In the genomic region with DNA sequence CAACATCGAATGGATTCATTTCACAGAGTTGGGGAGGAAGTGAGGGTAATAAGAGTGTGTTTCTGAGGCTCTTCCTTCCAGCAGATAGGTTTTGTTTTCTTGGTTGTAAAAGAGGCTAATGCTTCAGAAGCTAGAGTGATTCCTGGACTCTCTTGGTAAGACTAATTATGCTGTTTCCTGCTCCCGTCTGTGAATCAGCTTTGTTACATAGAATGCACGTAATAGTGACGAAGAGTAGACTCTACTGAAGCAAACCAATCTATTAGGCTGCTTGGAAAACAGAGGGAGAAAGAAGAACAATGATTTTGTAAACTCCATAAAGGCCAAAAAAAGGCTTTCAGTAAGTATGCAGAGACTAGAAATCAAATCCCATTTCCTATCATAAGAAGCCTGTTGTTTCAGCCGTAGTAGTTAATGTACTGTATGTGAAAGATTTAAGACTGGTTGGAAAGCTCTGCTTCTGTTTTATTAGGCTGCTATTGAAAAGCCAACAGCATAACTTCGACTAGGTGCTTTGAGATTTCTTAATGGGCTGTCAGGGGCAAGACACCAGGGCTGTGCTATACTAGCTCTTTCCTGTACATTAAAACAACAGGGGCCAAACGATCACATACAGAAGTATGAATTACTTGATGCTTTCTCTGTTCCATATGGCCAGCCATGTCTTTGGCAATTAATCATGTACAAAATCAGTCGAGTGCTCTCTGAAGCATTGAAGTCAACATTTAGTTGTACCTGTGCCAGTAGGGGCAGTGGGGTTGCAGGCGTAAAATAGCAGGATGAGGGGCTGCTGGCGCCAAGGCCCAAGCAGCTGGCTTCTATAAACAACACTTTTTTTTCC, we compare ENCODE assay signal across 15 cellular contexts.
DNase-seq lines count a peak whose midpoint lies in the region; TF ChIP-seq lines count a peak whose summit lies in the region.
"Had no signal": no experiment of that assay in that cellular context is flagged by ENCODE, and none has a peak within 500 bp of the region (broad histone marks: within the 10 kb centered on the region; RNA-seq: fewer than 3 reads in every experiment).

No MANE protein-coding gene starts in this region.

- H3K27ac Mint-ChIP-seq in activated naive CD4-positive, alpha-beta T cell treated with anti-CD3 and anti-CD28 coated beads for 36 hours: peak overlapping the region; percentile 0
- H3K27ac Mint-ChIP-seq in activated naive CD4-positive, alpha-beta T cell treated with anti-CD3 and anti-CD28 coated beads, Interleukin-2, amount 10 ng/mL, durations not matched to agents 7 days and 5 days: no peak overlapping the region
- H3K27ac Mint-ChIP-seq: activated naive CD8-positive, alpha-beta T cell treated with anti-CD3 and anti-CD28 coated beads for 36 hours; memory B cell had no signal

- H3K9ac ChIP-seq in smooth muscle cell (ENCODE audit: low read depth): no peak overlapping the region

- peaks cover 11% of the 10 kb centered on the region for H3K4me1 Mint-ChIP-seq in activated naive CD4-positive, alpha-beta T cell treated with anti-CD3 and anti-CD28 coated beads for 36 hours (ENCODE audit: low read depth)
- H3K4me1 Mint-ChIP-seq in activated naive CD4-positive, alpha-beta T cell treated with anti-CD3 and anti-CD28 coated beads, Interleukin-2, amount 10 ng/mL, durations not matched to agents 7 days and 5 days: peaks cover 19% of the 10 kb centered on the region
- H3K4me1 Mint-ChIP-seq: central memory CD8-positive, alpha-beta T cell; memory B cell had no signal

- peak overlapping the region; percentile 22 for H3K4me2 ChIP-seq in smooth muscle cell

- no peak overlapping the region for H2AFZ ChIP-seq in smooth muscle cell (ENCODE audit: low read depth)

- no peaks in the 10 kb centered on the region for H3K9me3 ChIP-seq in smooth muscle cell (replicated peaks; ENCODE audit: low read depth)
- H3K9me3 ChIP-seq: gastroesophageal sphincter, upper lobe of left lung had no signal

- no peaks in the 10 kb centered on the region for H3K9me3 Mint-ChIP-seq in activated naive CD4-positive, alpha-beta T cell treated with anti-CD3 and anti-CD28 coated beads for 36 hours
- no peaks in the 10 kb centered on the region for H3K9me3 Mint-ChIP-seq in activated naive CD4-positive, alpha-beta T cell treated with anti-CD3 and anti-CD28 coated beads, Interleukin-2, amount 10 ng/mL, durations not matched to agents 7 days and 5 days
- H3K9me3 Mint-ChIP-seq: activated naive CD8-positive, alpha-beta T cell treated with anti-CD3 and anti-CD28 coated beads for 36 hours; central memory CD8-positive, alpha-beta T cell; memory B cell had no signal

- CTCF ChIA-PET in activated naive CD4-positive, alpha-beta T cell treated with anti-CD3 and anti-CD28 coated beads for 36 hours (lab: Charles Lee): interaction anchor here (0.9 kb wide), 1 partner anchor 32 kb away, joined by 3 read pairs; no protein-coding TSS in a partner anchor
- CTCF ChIA-PET in activated naive CD4-positive, alpha-beta T cell treated with anti-CD3 and anti-CD28 coated beads, Interleukin-2, amount 10 ng/mL, durations not matched to agents 7 days and 5 days (lab: Charles Lee): interaction anchor here (0.9 to 1.1 kb wide), 2 partner anchors 24 to 28 kb away, joined by 3 read pairs; no protein-coding TSS in a partner anchor

- H3K36me3 Mint-ChIP-seq in activated naive CD4-positive, alpha-beta T cell treated with anti-CD3 and anti-CD28 coated beads for 36 hours (ENCODE audit: low read depth): peaks cover 1% of the 10 kb centered on the region
- peaks cover 3% of the 10 kb centered on the region for H3K36me3 Mint-ChIP-seq in activated naive CD4-positive, alpha-beta T cell treated with anti-CD3 and anti-CD28 coated beads, Interleukin-2, amount 10 ng/mL, durations not matched to agents 7 days and 5 days
- H3K36me3 Mint-ChIP-seq: activated naive CD8-positive, alpha-beta T cell treated with anti-CD3 and anti-CD28 coated beads for 36 hours had no signal

- WGBS in smooth muscle cell (ENCODE audit: low lambda C conversion rate): 51% methylated on average over 10 of the region's 10 CpGs

- no peak overlapping the region for H3K4me3 Mint-ChIP-seq in activated naive CD4-positive, alpha-beta T cell treated with anti-CD3 and anti-CD28 coated beads for 36 hours
- no peak overlapping the region for H3K4me3 Mint-ChIP-seq in activated naive CD4-positive, alpha-beta T cell treated with anti-CD3 and anti-CD28 coated beads, Interleukin-2, amount 10 ng/mL, durations not matched to agents 7 days and 5 days
- H3K4me3 Mint-ChIP-seq: activated naive CD8-positive, alpha-beta T cell treated with anti-CD3 and anti-CD28 coated beads for 36 hours; central memory CD8-positive, alpha-beta T cell; memory B cell had no signal

- in situ Hi-C loops in astrocyte of the spinal cord (cut with HindIII; ENCODE audit: low sequenced_read_pairs): no loop called here

- H3K27me3 Mint-ChIP-seq in activated naive CD4-positive, alpha-beta T cell treated with anti-CD3 and anti-CD28 coated beads for 36 hours (ENCODE audit: low read depth): no peaks in the 10 kb centered on the region
- no peaks in the 10 kb centered on the region for H3K27me3 Mint-ChIP-seq in activated naive CD4-positive, alpha-beta T cell treated with anti-CD3 and anti-CD28 coated beads, Interleukin-2, amount 10 ng/mL, durations not matched to agents 7 days and 5 days
- H3K27me3 Mint-ChIP-seq: activated naive CD8-positive, alpha-beta T cell treated with anti-CD3 and anti-CD28 coated beads for 36 hours; central memory CD8-positive, alpha-beta T cell; memory B cell had no signal

- H3K36me3 ChIP-seq in smooth muscle cell (ENCODE audit: low read depth): no peaks in the 10 kb centered on the region
- H3K36me3 ChIP-seq: gastroesophageal sphincter, upper lobe of left lung had no signal

- H3K4me1 ChIP-seq in smooth muscle cell (ENCODE audit: low read depth): peaks cover 41% of the 10 kb centered on the region

- TF ChIP-seq CTCF in astrocyte of the spinal cord (IDR thresholded peaks at IDR 0.05; ENCODE audit: low read depth, low read length) (no peak), smooth muscle cell (IDR thresholded peaks at IDR 0.05; ENCODE audit: borderline replicate concordance, insufficient read depth, poor library complexity, severe bottlenecking) (no peak)

- DNase-seq in activated naive CD4-positive, alpha-beta T cell treated with anti-CD3 and anti-CD28 coated beads for 36 hours: no peak
- DNase-seq in activated naive CD4-positive, alpha-beta T cell treated with anti-CD3 and anti-CD28 coated beads, Interleukin-2, amount 10 ng/mL, durations not matched to agents 7 days and 5 days: no peak
- DNase-seq in NCI-H345 treated with DMSO at 0.1 percent for 48 hours (lab: John Stamatoyannopoulos, UW; ENCODE audit: unreplicated experiment) (peak; percentile 31), astrocyte of the spinal cord (ENCODE audit: low read depth, low spot score) (peak; percentile 28), smooth muscle cell (lab: John Stamatoyannopoulos, UW; ENCODE audit: unreplicated experiment) (no peak), islet precursor cell (no peak), UCSD-AML1 (lab: John Stamatoyannopoulos, UW; ENCODE audit: unreplicated experiment) (no peak)
- no peak for DNase-seq in stimulated activated CD4-positive, alpha-beta T cell treated with anti-CD3 and anti-CD28 coated beads, Interleukin-12 subunit alpha, Interleukin-12 subunit beta, amount 100 ng/mL, for 4 hours
- DNase-seq: activated CD8-positive, alpha-beta memory T cell treated with anti-CD3 and anti-CD28 coated beads, Interleukin-2, amount 50 U/mL, for 48 hours; activated naive CD8-positive, alpha-beta T cell treated with anti-CD3 and anti-CD28 coated beads for 36 hours; Calu3; upper lobe of left lung had no signal

- peak overlapping the region; percentile 42 for H3K27ac ChIP-seq in smooth muscle cell (ENCODE audit: low read depth)
- H3K27ac ChIP-seq: gastroesophageal sphincter, upper lobe of left lung had no signal

- intact Hi-C loops in activated naive CD4-positive, alpha-beta T cell treated with anti-CD3 and anti-CD28 coated beads for 36 hours (cut with micrococcal nuclease): loop anchor here (1.0 kb wide), 1 partner anchor 11 kb away; no protein-coding TSS in a partner anchor

- no peaks in the 10 kb centered on the region for H3K27me3 ChIP-seq in smooth muscle cell (ENCODE audit: low read depth)
- H3K27me3 ChIP-seq: gastroesophageal sphincter, upper lobe of left lung had no signal

- H3F3A ChIP-seq in smooth muscle cell (ENCODE audit: low read depth): peaks cover 3% of the 10 kb centered on the region

- H3K79me2 ChIP-seq in smooth muscle cell (ENCODE audit: low read depth): no peaks in the 10 kb centered on the region

- H4K20me1 ChIP-seq in smooth muscle cell (ENCODE audit: low read depth): no peaks in the 10 kb centered on the region

- H3K4me3 ChIP-seq in astrocyte of the spinal cord (ENCODE audit: low read depth, low read length) (no peak overlapping the region), smooth muscle cell (no peak overlapping the region)
- H3K4me3 ChIP-seq: gastroesophageal sphincter, upper lobe of left lung had no signal

Comparison
In these comparisons a context has a peak if more than half of its experiments do, and no peak if none do; other contexts are left out.
1. DNase-seq: peak in NCI-H345 treated with DMSO at 0.1 percent for 48 hours (single experiment) and astrocyte of the spinal cord (single experiment); none in activated naive CD4-positive, alpha-beta T cell treated with anti-CD3 and anti-CD28 coated beads for 36 hours (single experiment), activated naive CD4-positive, alpha-beta T cell treated with anti-CD3 and anti-CD28 coated beads, Interleukin-2, amount 10 ng/mL, durations not matched to agents 7 days and 5 days (single experiment), smooth muscle cell (single experiment), islet precursor cell (single experiment), stimulated activated CD4-positive, alpha-beta T cell treated with anti-CD3 and anti-CD28 coated beads, Interleukin-12 subunit alpha, Interleukin-12 subunit beta, amount 100 ng/mL, for 4 hours (single experiment) and UCSD-AML1 (single experiment).